ENCODE assay signal across 11 cellular contexts in the genomic region with DNA sequence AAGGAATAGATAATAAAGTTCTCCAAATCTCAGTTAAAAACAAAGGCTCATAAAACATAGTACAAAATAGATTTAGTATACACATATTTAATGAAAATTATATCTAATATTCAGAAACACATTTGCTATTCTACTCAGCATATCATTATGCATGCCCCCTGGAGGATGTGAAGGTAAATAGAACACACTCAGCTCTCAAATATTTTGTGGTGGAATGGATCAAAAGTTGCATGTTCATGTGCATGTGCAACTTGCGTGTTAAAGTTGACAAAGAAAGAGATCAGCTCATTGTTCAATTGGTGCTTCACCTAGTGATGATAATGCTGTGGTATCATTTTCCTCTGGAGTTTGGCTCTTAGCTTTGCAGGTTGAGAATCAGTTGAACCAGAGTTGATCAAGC.
A peak's percentile ranks its signal among the peaks of the same experiment; 100 is the strongest.
DNase-seq lines count a peak whose midpoint lies in the region; ATAC-seq and TF ChIP-seq lines count a peak whose summit lies in the region.
"Had no signal": no experiment of that assay in that cellular context is flagged by ENCODE, and none has a peak within 500 bp of the region (broad histone marks: within the 10 kb centered on the region; RNA-seq: fewer than 3 reads in every experiment).

No MANE protein-coding gene starts in this region.

- TF ChIP-seq CTCF in AG04449 (IDR thresholded peaks at IDR 0.05; ENCODE audit: insufficient read depth, low read length, missing control alignments): peak; percentile 35
- peak; percentile 21 for TF ChIP-seq CTCF in GM12873 (IDR thresholded peaks at IDR 0.05; ENCODE audit: insufficient read depth, low read depth, low read length, missing control alignments)

- H3K4me3 ChIP-seq in AG04449 (ENCODE audit: low read depth, low read length): no peak overlapping the region

- no peak for DNase-seq in AG04449 (ENCODE audit: low read depth, low spot score)
- peak; percentile 9 for DNase-seq in RPMI8226
- DNase-seq in fibroblast of peridontal ligament (ENCODE audit: extremely low read depth): peak; percentile 35
- no peak for DNase-seq in hippocampal formation (lab: John Stamatoyannopoulos, UW)
- DNase-seq in NCI-H748 (lab: John Stamatoyannopoulos, UW; ENCODE audit: unreplicated experiment): no peak
- DNase-seq in NCI-H526 treated with DMSO at 0.1 percent for 48 hours (lab: John Stamatoyannopoulos, UW): no peak
- DNase-seq: activated T-cell treated with anti-CD3 and anti-CD28 coated beads, Interleukin-2, amount 50 U/mL, for 24 hours; Caco-2; stimulated activated CD4-positive, alpha-beta T cell treated with anti-CD3 and anti-CD28 coated beads, Interleukin-4, amount 100 ng/mL, for 1 hour had no signal

- CTCF ChIA-PET in AG04449 (lab: Yijun Ruan, JAX): interaction anchor here (0.8 to 2.6 kb wide), 2 partner anchors 13 to 305 kb away, joined by 3 to 13 read pairs; no protein-coding TSS in a partner anchor

- POLR2A ChIA-PET in AG04449 (lab: Yijun Ruan, JAX): no interaction called here

- ATAC-seq in HG02970 (IDR thresholded peaks at IDR 0.05; ENCODE audit: low FRiP score, unreplicated experiment): no peak

Comparison
In these comparisons a context has a peak if more than half of its experiments do, and no peak if none do; other contexts are left out.
1. DNase-seq: peak in RPMI8226 (single experiment) and fibroblast of peridontal ligament (single experiment); none in AG04449 (single experiment), hippocampal formation (0 of 2), NCI-H748 (single experiment) and NCI-H526 treated with DMSO at 0.1 percent for 48 hours (single experiment).